Comparison of ENCODE assay signal across 15 cellular contexts in genomic region chr13:82878536-82878935, GRCh38.
DNase-seq lines count a peak whose midpoint lies in the region; ATAC-seq and TF ChIP-seq lines count a peak whose summit lies in the region.
"Had no signal": no experiment of that assay in that cellular context is flagged by ENCODE, and none has a peak within 500 bp of the region (broad histone marks: within the 10 kb centered on the region; RNA-seq: fewer than 3 reads in every experiment).

No MANE protein-coding gene starts in this region.

- no peak for ATAC-seq in activated CD8-positive, alpha-beta T cell treated with anti-CD3 and anti-CD28 coated beads, Interleukin-2, amount 10 ng/mL, durations not matched to agents 7 days and 5 days
- ATAC-seq: activated CD8-positive, alpha-beta memory T cell treated with anti-CD3 and anti-CD28 coated beads, Interleukin-2, amount 10 ng/mL, durations not matched to agents 7 days and 5 days had no signal

- no peaks in the 10 kb centered on the region for H3K9me3 Mint-ChIP-seq in neural progenitor cell
- H3K9me3 Mint-ChIP-seq in activated CD8-positive, alpha-beta T cell treated with anti-CD3 and anti-CD28 coated beads, Interleukin-2, amount 10 ng/mL, durations not matched to agents 7 days and 5 days (ENCODE audit: insufficient read depth) = peaks cover 6% of the 10 kb centered on the region

- H3K9me3 ChIP-seq in fibroblast of lung (ENCODE audit: control insufficient read depth, insufficient read depth, low read depth, low read length) = no peaks in the 10 kb centered on the region
- no peaks in the 10 kb centered on the region for H3K9me3 ChIP-seq in neural progenitor cell (ENCODE audit: low read depth)

- H3K9ac ChIP-seq in fibroblast of lung (ENCODE audit: insufficient read depth, low read length) (no peak overlapping the region), neural progenitor cell (no peak overlapping the region)

- H3K4me1 ChIP-seq in fibroblast of lung (ENCODE audit: control insufficient read depth, extremely low read depth, insufficient read depth, low read length) (no peaks in the 10 kb centered on the region), neural progenitor cell (peaks cover 7% of the 10 kb centered on the region)

- H4K20me1 ChIP-seq in fibroblast of lung (ENCODE audit: control insufficient read depth, extremely low read depth, insufficient read depth, low read length) (no peaks in the 10 kb centered on the region), neural progenitor cell (ENCODE audit: low read depth) (no peaks in the 10 kb centered on the region)

- peak; percentile 61 for DNase-seq in DMS 273 (lab: John Stamatoyannopoulos, UW; ENCODE audit: unreplicated experiment)
- peak; percentile 11 for DNase-seq in NCI-H1048 (lab: John Stamatoyannopoulos, UW)
- DNase-seq in NCI-H748 treated with DMSO at 0.1 percent for 48 hours (lab: John Stamatoyannopoulos, UW) = peak; percentile 95
- DNase-seq in fibroblast of lung (ENCODE audit: low read depth in 2 of 2) = peak; percentile 22 to 30
- no peak for DNase-seq in neural progenitor cell (ENCODE audit: low spot score)
- DNase-seq in activated CD8-positive, alpha-beta T cell treated with anti-CD3 and anti-CD28 coated beads, Interleukin-2, amount 10 ng/mL, durations not matched to agents 7 days and 5 days = no peak
- no peak for DNase-seq in activated CD4-positive, CD25-positive, alpha-beta regulatory T cell treated with anti-CD3 and anti-CD28 coated beads, Interleukin-2, amount 50 U/mL, for 72 hours
- DNase-seq in GM10248 (ENCODE audit: extremely low spot score) = no peak
- DNase-seq: activated CD8-positive, alpha-beta memory T cell treated with anti-CD3 and anti-CD28 coated beads, Interleukin-2, amount 10 ng/mL, durations not matched to agents 7 days and 5 days; AML-193; GF-D8; retina; stimulated activated CD4-positive, alpha-beta T cell treated with anti-CD3 and anti-CD28 coated beads, Interleukin-4, amount 100 ng/mL, for 1 hour; stimulated activated naive CD4-positive, alpha-beta T cell had no signal

- H3K36me3 Mint-ChIP-seq in neural progenitor cell = no peaks in the 10 kb centered on the region
- no peaks in the 10 kb centered on the region for H3K36me3 Mint-ChIP-seq in activated CD8-positive, alpha-beta T cell treated with anti-CD3 and anti-CD28 coated beads, Interleukin-2, amount 10 ng/mL, durations not matched to agents 7 days and 5 days (ENCODE audit: low read depth)
- H3K36me3 Mint-ChIP-seq: activated CD8-positive, alpha-beta memory T cell treated with anti-CD3 and anti-CD28 coated beads, Interleukin-2, amount 10 ng/mL, durations not matched to agents 7 days and 5 days; activated naive CD4-positive, alpha-beta T cell treated with anti-CD3 and anti-CD28 coated beads, Interleukin-2, amount 50 U/mL, for 24 hours had no signal

- H3K4me2 ChIP-seq in fibroblast of lung (ENCODE audit: extremely low read depth, insufficient read depth, low read length) (no peak overlapping the region), neural progenitor cell (no peak overlapping the region)

- H3K27me3 Mint-ChIP-seq in neural progenitor cell (ENCODE audit: insufficient read depth, low read depth) = no peaks in the 10 kb centered on the region
- no peaks in the 10 kb centered on the region for H3K27me3 Mint-ChIP-seq in activated CD8-positive, alpha-beta T cell treated with anti-CD3 and anti-CD28 coated beads, Interleukin-2, amount 10 ng/mL, durations not matched to agents 7 days and 5 days (ENCODE audit: low read depth)
- H3K27me3 Mint-ChIP-seq: activated CD8-positive, alpha-beta memory T cell treated with anti-CD3 and anti-CD28 coated beads, Interleukin-2, amount 10 ng/mL, durations not matched to agents 7 days and 5 days; activated naive CD4-positive, alpha-beta T cell treated with anti-CD3 and anti-CD28 coated beads, Interleukin-2, amount 50 U/mL, for 24 hours had no signal

- H2AFZ ChIP-seq in fibroblast of lung (ENCODE audit: low read length) (no peak overlapping the region), neural progenitor cell (replicated peaks) (no peak overlapping the region)

- CTCF ChIA-PET in activated CD8-positive, alpha-beta T cell treated with anti-CD3 and anti-CD28 coated beads, Interleukin-2, amount 10 ng/mL, durations not matched to agents 7 days and 5 days (lab: Charles Lee) = no interaction called here
- CTCF ChIA-PET in GM10248 (lab: Yijun Ruan, JAX) = no interaction called here

- H3K27ac Mint-ChIP-seq in neural progenitor cell = no peak overlapping the region
- no peak overlapping the region for H3K27ac Mint-ChIP-seq in activated CD8-positive, alpha-beta T cell treated with anti-CD3 and anti-CD28 coated beads, Interleukin-2, amount 10 ng/mL, durations not matched to agents 7 days and 5 days
- H3K27ac Mint-ChIP-seq: activated CD8-positive, alpha-beta memory T cell treated with anti-CD3 and anti-CD28 coated beads, Interleukin-2, amount 10 ng/mL, durations not matched to agents 7 days and 5 days; activated naive CD4-positive, alpha-beta T cell treated with anti-CD3 and anti-CD28 coated beads, Interleukin-2, amount 50 U/mL, for 24 hours had no signal

- H3K79me2 ChIP-seq in fibroblast of lung (ENCODE audit: control insufficient read depth, insufficient read depth, low read length) (no peaks in the 10 kb centered on the region), neural progenitor cell (ENCODE audit: low read depth) (no peaks in the 10 kb centered on the region)

- TF ChIP-seq CTCF in fibroblast of lung (conservative IDR thresholded peaks at IDR 0.05 in 1 of 2, IDR thresholded peaks at IDR 0.05 in 1 of 2; ENCODE audit: low read depth in 1 of 2, low read length in 2 of 2) (no peak), neural progenitor cell (IDR thresholded peaks at IDR 0.05) (no peak), GM10248 (IDR thresholded peaks at IDR 0.05; ENCODE audit: control extremely low read depth, extremely low read depth, low read depth, missing control alignments) (no peak)

- H3K27ac ChIP-seq in fibroblast of lung (ENCODE audit: insufficient read depth, low read length) (no peak overlapping the region), neural progenitor cell (no peak overlapping the region)

- no peaks in the 10 kb centered on the region for H3K36me3 ChIP-seq in fibroblast of lung (ENCODE audit: control insufficient read depth, insufficient read depth, low read length)
- H3K36me3 ChIP-seq in neural progenitor cell = no peaks in the 10 kb centered on the region

- no peak overlapping the region for H3K4me3 Mint-ChIP-seq in neural progenitor cell
- no peak overlapping the region for H3K4me3 Mint-ChIP-seq in activated CD8-positive, alpha-beta T cell treated with anti-CD3 and anti-CD28 coated beads, Interleukin-2, amount 10 ng/mL, durations not matched to agents 7 days and 5 days
- H3K4me3 Mint-ChIP-seq: activated CD8-positive, alpha-beta memory T cell treated with anti-CD3 and anti-CD28 coated beads, Interleukin-2, amount 10 ng/mL, durations not matched to agents 7 days and 5 days; activated naive CD4-positive, alpha-beta T cell treated with anti-CD3 and anti-CD28 coated beads, Interleukin-2, amount 50 U/mL, for 24 hours had no signal

- H3F3A ChIP-seq in neural progenitor cell (ENCODE audit: low read depth) = no peaks in the 10 kb centered on the region

- H3K4me3 ChIP-seq in fibroblast of lung (replicated peaks in 1 of 4; ENCODE audit: control extremely low read depth in 1 of 4, insufficient read depth in 1 of 4, low read depth in 3 of 4, low read length in 4 of 4) (no peak overlapping the region), neural progenitor cell (no peak overlapping the region)

- H3K27me3 ChIP-seq in fibroblast of lung (ENCODE audit: control insufficient read depth, insufficient read depth, low read length) (no peaks in the 10 kb centered on the region), neural progenitor cell (no peaks in the 10 kb centered on the region)

- POLR2A ChIA-PET in activated CD8-positive, alpha-beta T cell treated with anti-CD3 and anti-CD28 coated beads, Interleukin-2, amount 10 ng/mL, durations not matched to agents 7 days and 5 days (lab: Charles Lee) = no interaction called here
- POLR2A ChIA-PET in GM10248 (lab: Yijun Ruan, JAX) = no interaction called here

- peaks cover 3% of the 10 kb centered on the region for H3K4me1 Mint-ChIP-seq in neural progenitor cell
- no peaks in the 10 kb centered on the region for H3K4me1 Mint-ChIP-seq in activated CD8-positive, alpha-beta T cell treated with anti-CD3 and anti-CD28 coated beads, Interleukin-2, amount 10 ng/mL, durations not matched to agents 7 days and 5 days (ENCODE audit: low read depth)
- H3K4me1 Mint-ChIP-seq: activated CD8-positive, alpha-beta memory T cell treated with anti-CD3 and anti-CD28 coated beads, Interleukin-2, amount 10 ng/mL, durations not matched to agents 7 days and 5 days; activated naive CD4-positive, alpha-beta T cell treated with anti-CD3 and anti-CD28 coated beads, Interleukin-2, amount 50 U/mL, for 24 hours had no signal

Comparison
In these comparisons a context has a peak if more than half of its experiments do, and no peak if none do; other contexts are left out.
1. DNase-seq: peak in DMS 273 (single experiment), NCI-H1048 (single experiment), NCI-H748 treated with DMSO at 0.1 percent for 48 hours (single experiment) and fibroblast of lung (2 of 2); none in neural progenitor cell (single experiment), activated CD8-positive, alpha-beta T cell treated with anti-CD3 and anti-CD28 coated beads, Interleukin-2, amount 10 ng/mL, durations not matched to agents 7 days and 5 days (single experiment), activated CD4-positive, CD25-positive, alpha-beta regulatory T cell treated with anti-CD3 and anti-CD28 coated beads, Interleukin-2, amount 50 U/mL, for 72 hours (single experiment) and GM10248 (single experiment).